9 cellular contexts compared by ENCODE assay signal in genomic region chr12:99600388-99600787, GRCh38.
A peak's percentile ranks its signal among the peaks of the same experiment; 100 is the strongest.
DNase-seq lines count a peak whose midpoint lies in the region; ATAC-seq lines count a peak whose summit lies in the region.
"Had no signal": no experiment of that assay in that cellular context is flagged by ENCODE, and none has a peak within 500 bp of the region (broad histone marks: within the 10 kb centered on the region; RNA-seq: fewer than 3 reads in every experiment).

No MANE protein-coding gene starts in this region.

- H3K27me3 ChIP-seq in BLaER1 treated with 17β-estradiol and CSF1 and Interleukin-3, amounts not matched to agents 10 nM and 100 nM, result no peaks in the 10 kb centered on the region

- peak overlapping the region in 6 of 11 experiments; percentile 54 to 77 (median 66); a peak in 12 of 22 replicates for H3K9ac ChIP-seq in BLaER1 treated with 17β-estradiol and CSF1 and Interleukin-3, amounts not matched to agents 10 nM and 100 nM

- H3K27ac ChIP-seq in BLaER1 treated with 17β-estradiol and CSF1 and Interleukin-3, amounts not matched to agents 10 nM and 100 nM, result peak overlapping the region in 8 of 11 experiments; percentile 59 to 92 (median 86); a peak in 17 of 22 replicates

- peak overlapping the region in 3 of 10 experiments; percentile 10 to 19 (median 14); a peak in 2 of 20 replicates for H3K4me3 ChIP-seq in BLaER1 treated with 17β-estradiol and CSF1 and Interleukin-3, amounts not matched to agents 10 nM and 100 nM

- H3K4me2 ChIP-seq in BLaER1 treated with 17β-estradiol and CSF1 and Interleukin-3, amounts not matched to agents 10 nM and 100 nM, result peak overlapping the region; percentile 27 to 86 (median 70); a peak in 21 of 22 replicates

- peaks cover 0 to 37% (median 8%) of the 10 kb centered on the region in 11 experiments; a peak in 8 of 22 replicates for H3K36me3 ChIP-seq in BLaER1 treated with 17β-estradiol and CSF1 and Interleukin-3, amounts not matched to agents 10 nM and 100 nM

- peaks cover 5 to 56% (median 31%) of the 10 kb centered on the region in 11 experiments; a peak in 19 of 22 replicates for H3K9me3 ChIP-seq in BLaER1 treated with 17β-estradiol and CSF1 and Interleukin-3, amounts not matched to agents 10 nM and 100 nM (replicated peaks in 1 of 11)

- H3K4me1 ChIP-seq in BLaER1 treated with 17β-estradiol and CSF1 and Interleukin-3, amounts not matched to agents 10 nM and 100 nM, result peaks cover 13 to 77% (median 56%) of the 10 kb centered on the region in 10 experiments; a peak in 19 of 20 replicates

- DNase-seq in NCI-H2029 treated with DMSO at 0.1 percent for 48 hours (lab: John Stamatoyannopoulos, UW) (peak; percentile 7), nucleus accumbens (lab: John Stamatoyannopoulos, UW) (no peak), GM03348 (ENCODE audit: low spot score) (no peak), DMS114 treated with DMSO at 0.1 percent for 48 hours (lab: John Stamatoyannopoulos, UW; ENCODE audit: unreplicated experiment) (no peak)
- no peak for DNase-seq in activated CD4-positive, alpha-beta T cell treated with anti-CD3 and anti-CD28 coated beads, Interleukin-2, amount 50 U/mL, for 4 hours
- DNase-seq: activated CD4-positive, CD25-positive, alpha-beta regulatory T cell treated with anti-CD3 and anti-CD28 coated beads, Interleukin-2, amount 50 U/mL, for 72 hours had no signal

- H4K20me1 ChIP-seq in BLaER1 treated with 17β-estradiol and CSF1 and Interleukin-3, amounts not matched to agents 10 nM and 100 nM, result no peaks in the 10 kb centered on the region

- ATAC-seq in GM19328 (IDR thresholded peaks at IDR 0.05; ENCODE audit: unreplicated experiment) (peak; percentile 90), HG02973 (IDR thresholded peaks at IDR 0.05; ENCODE audit: unreplicated experiment) (peak; percentile 89)
